ENCODE assay signal across 8 cellular contexts in genomic region chr18:58180738-58181353, GRCh38.
DNase-seq lines count a peak whose midpoint lies in the region; ATAC-seq and TF ChIP-seq lines count a peak whose summit lies in the region.

No MANE protein-coding gene starts in this region.

- no peak for TF ChIP-seq POLR2A in thyroid gland (IDR thresholded peaks at IDR 0.05)

- peaks cover 0 to 10% of the 10 kb centered on the region in 2 donors for H3K27me3 Mint-ChIP-seq in effector memory CD8-positive, alpha-beta T cell
- H3K27me3 Mint-ChIP-seq in nephron (ENCODE audit: low read depth): no peaks in the 10 kb centered on the region

- intact Hi-C loops in thyroid gland (cut with DNase I): loop anchor here (10.0 kb wide), 1 partner anchor 134 kb away; no protein-coding TSS in a partner anchor

- H3K4me1 Mint-ChIP-seq in effector memory CD8-positive, alpha-beta T cell (ENCODE audit: low read depth in 2 of 2): no peaks in the 10 kb centered on the region
- H3K4me1 Mint-ChIP-seq in nephron: peaks cover 52% of the 10 kb centered on the region

- H3K27ac Mint-ChIP-seq in effector memory CD8-positive, alpha-beta T cell: no peak overlapping the region
- H3K27ac Mint-ChIP-seq in nephron: peak overlapping the region; percentile 79 to 91 (median 87)

- ATAC-seq in GM21723 (IDR thresholded peaks at IDR 0.05; ENCODE audit: unreplicated experiment) (peak; percentile 56), HG02610 (IDR thresholded peaks at IDR 0.05; ENCODE audit: unreplicated experiment) (no peak)
- peak; percentile 64 for ATAC-seq in effector memory CD8-positive, alpha-beta T cell (replicated peaks)

- no peaks in the 10 kb centered on the region for H3K9me3 ChIP-seq in thyroid gland

- H3K27me3 ChIP-seq in thyroid gland: no peaks in the 10 kb centered on the region

- TF ChIP-seq CTCF in AG10803 (conservative IDR thresholded peaks at IDR 0.05; ENCODE audit: low read length) (peak; percentile 90), nephron (IDR thresholded peaks at IDR 0.05; ENCODE audit: unreplicated experiment in 3 of 3) (peak; percentile 78 to 82 (median 82)), thyroid gland (IDR thresholded peaks at IDR 0.05) (peak; percentile 72 to 87 (median 80))

- H3K36me3 ChIP-seq in thyroid gland: no peaks in the 10 kb centered on the region

- no peak overlapping the region for H3K4me3 Mint-ChIP-seq in effector memory CD8-positive, alpha-beta T cell
- H3K4me3 Mint-ChIP-seq in nephron: peak overlapping the region in 2 of 3 experiments; percentile 23 to 27

- no peaks in the 10 kb centered on the region for H3K36me3 Mint-ChIP-seq in effector memory CD8-positive, alpha-beta T cell (ENCODE audit: insufficient read depth)
- H3K36me3 Mint-ChIP-seq in nephron (ENCODE audit: low read depth): no peaks in the 10 kb centered on the region

- no peaks in the 10 kb centered on the region for H3K9me3 Mint-ChIP-seq in effector memory CD8-positive, alpha-beta T cell
- H3K9me3 Mint-ChIP-seq in nephron: no peaks in the 10 kb centered on the region

- H3K4me3 ChIP-seq in AG10803 (ENCODE audit: low read length): no peak overlapping the region
- H3K4me3 ChIP-seq in thyroid gland (replicated peaks in 1 of 3): no peak overlapping the region

- H3K27ac ChIP-seq in thyroid gland: peak overlapping the region in 2 of 3 donors; percentile 14 to 74

- H3K4me1 ChIP-seq in thyroid gland: peaks cover 40 to 66% of the 10 kb centered on the region in 2 donors

- peak; percentile 33 for DNase-seq in AG10803 (ENCODE audit: low read depth)
- peak; percentile 71 for DNase-seq in NCI-H345 (lab: John Stamatoyannopoulos, UW)
- DNase-seq in activated CD4-positive, alpha-beta T cell treated with anti-CD3 and anti-CD28 coated beads, Interleukin-2, amount 50 U/mL, for 48 hours: peak; percentile 65 to 72
- DNase-seq in effector memory CD8-positive, alpha-beta T cell: peak; percentile 37 to 49 (median 44)
- peak; percentile 63 to 71 for DNase-seq in thyroid gland

- 28 to 40% methylated on average over 5 of the region's 5 CpGs for WGBS in thyroid gland, 2 donors

Comparison
In these comparisons a context has a peak if more than half of its experiments do, and no peak if none do; other contexts are left out.
1. H3K27ac Mint-ChIP-seq: peak in nephron (3 of 3); none in effector memory CD8-positive, alpha-beta T cell (0 of 2).
2. H3K4me3 Mint-ChIP-seq: peak in nephron (2 of 3); none in effector memory CD8-positive, alpha-beta T cell (0 of 2).
3. Peak in every context shown above with its lines, with median percentiles within 50 percentile points of each other: DNase-seq and CTCF ChIP-seq.